9 cellular contexts compared by ENCODE assay signal in genomic region chr7:104552102-104552501, GRCh38.
DNase-seq lines count a peak whose midpoint lies in the region; ATAC-seq and TF ChIP-seq lines count a peak whose summit lies in the region.
"Had no signal": no experiment of that assay in that cellular context is flagged by ENCODE, and none has a peak within 500 bp of the region (broad histone marks: within the 10 kb centered on the region; RNA-seq: fewer than 3 reads in every experiment).

No MANE protein-coding gene starts in this region.

- no peak for TF ChIP-seq POLR2A in esophagus muscularis mucosa (IDR thresholded peaks at IDR 0.05; ENCODE audit: low read depth)

- TF ChIP-seq EP300 in esophagus muscularis mucosa (IDR thresholded peaks at IDR 0.05) = no peak

- H4K20me1 ChIP-seq in mammary epithelial cell (ENCODE audit: insufficient read depth, low read length) = no peaks in the 10 kb centered on the region

- H3K36me3 ChIP-seq in mammary epithelial cell (ENCODE audit: insufficient read depth, low read length) (no peaks in the 10 kb centered on the region), mucosa of descending colon (ENCODE audit: low read depth) (no peaks in the 10 kb centered on the region), esophagus muscularis mucosa (no peaks in the 10 kb centered on the region)
- no peaks in the 10 kb centered on the region for H3K36me3 ChIP-seq in CD8-positive, alpha-beta T cell (ENCODE audit: insufficient read depth, low read length)

- H3K27me3 ChIP-seq in mammary epithelial cell (ENCODE audit: insufficient read depth, low read length) = no peaks in the 10 kb centered on the region
- no peaks in the 10 kb centered on the region for H3K27me3 ChIP-seq in CD8-positive, alpha-beta T cell (ENCODE audit: insufficient read depth, low read length)
- no peaks in the 10 kb centered on the region for H3K27me3 ChIP-seq in esophagus muscularis mucosa

- no peaks in the 10 kb centered on the region for H3K9me3 ChIP-seq in mammary epithelial cell (replicated peaks; ENCODE audit: insufficient read depth, low read length)
- H3K9me3 ChIP-seq in mucosa of descending colon = no peaks in the 10 kb centered on the region
- H3K9me3 ChIP-seq in CD8-positive, alpha-beta T cell (ENCODE audit: low read length) = no peaks in the 10 kb centered on the region
- no peaks in the 10 kb centered on the region for H3K9me3 ChIP-seq in esophagus muscularis mucosa

- in situ Hi-C loops in GM13976 (cut with MboI; ENCODE audit: low sequenced_read_pairs, unreplicated experiment) (no loop called here), mammary epithelial cell (cut with MboI; ENCODE audit: low sequenced_read_pairs in 2 of 2) (no loop called here)

- H3K4me1 ChIP-seq in mammary epithelial cell (ENCODE audit: insufficient read depth, low read length) = no peaks in the 10 kb centered on the region
- no peaks in the 10 kb centered on the region for H3K4me1 ChIP-seq in mucosa of descending colon (ENCODE audit: low read depth)
- no peaks in the 10 kb centered on the region for H3K4me1 ChIP-seq in CD8-positive, alpha-beta T cell (ENCODE audit: insufficient read depth, low read length)
- H3K4me1 ChIP-seq in esophagus muscularis mucosa = no peaks in the 10 kb centered on the region

- no peaks in the 10 kb centered on the region for H3K36me3 Mint-ChIP-seq in CD8-positive, alpha-beta T cell
- H3K36me3 Mint-ChIP-seq: activated naive CD8-positive, alpha-beta T cell had no signal

- intact Hi-C loops in mammary epithelial cell (cut with micrococcal nuclease) = no loop called here
- intact Hi-C loops in mucosa of descending colon (cut with DNase I, micrococcal nuclease) = no loop called here
- intact Hi-C loops in CD8-positive, alpha-beta T cell (cut with DNase I, micrococcal nuclease) = no loop called here
- intact Hi-C loops in esophagus muscularis mucosa (cut with DNase I) = no loop called here

- POLR2A ChIA-PET in CD8-positive, alpha-beta T cell (lab: Charles Lee) = no interaction called here

- H3K4me3 Mint-ChIP-seq in CD8-positive, alpha-beta T cell = no peak overlapping the region
- H3K4me3 Mint-ChIP-seq: activated naive CD8-positive, alpha-beta T cell had no signal

- H3K9ac ChIP-seq in mammary epithelial cell (ENCODE audit: insufficient read depth, low read length) = no peak overlapping the region

- no peaks in the 10 kb centered on the region for H3K79me2 ChIP-seq in mammary epithelial cell (ENCODE audit: insufficient read depth, low read length)

- no peak overlapping the region for H3K27ac Mint-ChIP-seq in CD8-positive, alpha-beta T cell
- H3K27ac Mint-ChIP-seq: activated naive CD8-positive, alpha-beta T cell had no signal

- H3K27ac ChIP-seq in mammary epithelial cell (ENCODE audit: insufficient read depth, low read depth, low read length) (no peak overlapping the region), esophagus muscularis mucosa (replicated peaks in 1 of 4) (no peak overlapping the region)
- H3K27ac ChIP-seq in CD8-positive, alpha-beta T cell (ENCODE audit: low read depth, low read length) = no peak overlapping the region

- BruUV-seq in mammary epithelial cell (replicated peaks; lab: Mats Ljungman, UMichigan) = no TSS peak

- H3K4me3 ChIP-seq in LNCaP clone FGC (ENCODE audit: low read depth, low read length) = no peak overlapping the region
- H3K4me3 ChIP-seq in mammary epithelial cell (replicated peaks in 1 of 3; ENCODE audit: insufficient read depth in 1 of 3, low read depth in 2 of 3, low read length in 3 of 3) = no peak overlapping the region
- no peak overlapping the region for H3K4me3 ChIP-seq in mucosa of descending colon
- H3K4me3 ChIP-seq in CD8-positive, alpha-beta T cell (ENCODE audit: low read depth, low read length) = no peak overlapping the region
- H3K4me3 ChIP-seq in esophagus muscularis mucosa = no peak overlapping the region

- peak; percentile 61 for ATAC-seq in mucosa of descending colon
- ATAC-seq in CD8-positive, alpha-beta T cell = no peak

- DNase-seq in GM13976 (ENCODE audit: low spot score) (peak; percentile 23), LNCaP clone FGC (ENCODE audit: low read depth) (peak; percentile 19), mammary epithelial cell (peak; percentile 29), mucosa of descending colon (peak in 2 of 3 donors; percentile 40 to 71), hepatic stellate cell (ENCODE audit: low spot score) (no peak), esophagus muscularis mucosa (ENCODE audit: extremely low spot score) (no peak), NCI-H2081 (lab: John Stamatoyannopoulos, UW) (no peak)
- no peak for DNase-seq in CD8-positive, alpha-beta T cell

- dilution Hi-C loops in mammary epithelial cell (cut with HindIII; ENCODE audit: low sequenced_read_pairs) = no loop called here

- no peak overlapping the region for H3K4me2 ChIP-seq in mammary epithelial cell (ENCODE audit: insufficient read depth, low read depth, low read length)

- H3K9me3 Mint-ChIP-seq in CD8-positive, alpha-beta T cell = peaks cover 11% of the 10 kb centered on the region

- CTCF ChIA-PET in mammary epithelial cell (lab: Charles Lee; ENCODE audit: low non-redundant PET) = no interaction called here
- CTCF ChIA-PET in CD8-positive, alpha-beta T cell (lab: Charles Lee) = no interaction called here

- TF ChIP-seq CTCF in GM13976 (IDR thresholded peaks at IDR 0.05; ENCODE audit: borderline replicate concordance, control extremely low read depth, extremely low read depth, insufficient read depth, missing control alignments) (no peak), LNCaP clone FGC (IDR thresholded peaks at IDR 0.05; ENCODE audit: control insufficient read depth, extremely low read depth, insufficient read depth) (no peak), mammary epithelial cell (conservative IDR thresholded peaks at IDR 0.05 in 1 of 2, IDR thresholded peaks at IDR 0.05 in 1 of 2; ENCODE audit: extremely low read depth in 1 of 2, insufficient read depth in 1 of 2, low read depth in 1 of 2, low read length in 2 of 2) (no peak), mucosa of descending colon (IDR thresholded peaks at IDR 0.05) (no peak), esophagus muscularis mucosa (IDR thresholded peaks at IDR 0.05) (no peak)
- TF ChIP-seq CTCF in CD8-positive, alpha-beta T cell (IDR thresholded peaks at IDR 0.05) = no peak

- no peaks in the 10 kb centered on the region for H3K4me1 Mint-ChIP-seq in CD8-positive, alpha-beta T cell (ENCODE audit: low read depth)

- H3K27me3 Mint-ChIP-seq in CD8-positive, alpha-beta T cell (ENCODE audit: low read depth) = peaks cover 3% of the 10 kb centered on the region
- H3K27me3 Mint-ChIP-seq: activated naive CD8-positive, alpha-beta T cell had no signal

- 0% methylated on average over 4 of the region's 4 CpGs for WGBS in mammary epithelial cell (ENCODE audit: low coverage, missing lambda C conversion rate)
- WGBS in esophagus muscularis mucosa = 0% methylated on average over 4 of the region's 4 CpGs

- no peak overlapping the region for H2AFZ ChIP-seq in mammary epithelial cell (ENCODE audit: low read depth, low read length)

Comparison
In these comparisons a context has a peak if more than half of its experiments do, and no peak if none do; other contexts are left out.
1. DNase-seq: peak in GM13976 (single experiment), LNCaP clone FGC (single experiment), mammary epithelial cell (single experiment) and mucosa of descending colon (2 of 3); none in CD8-positive, alpha-beta T cell (0 of 7), hepatic stellate cell (single experiment), esophagus muscularis mucosa (single experiment) and NCI-H2081 (0 of 2).